ENCODE assay signal across 27 cellular contexts in genomic region chr6:128990349-128990748, GRCh38.
DNase-seq lines count a peak whose midpoint lies in the region; ATAC-seq, FAIRE-seq and TF ChIP-seq lines count a peak whose summit lies in the region.
"Had no signal": no experiment of that assay in that cellular context is flagged by ENCODE, and none has a peak within 500 bp of the region (broad histone marks: within the 10 kb centered on the region; RNA-seq: fewer than 3 reads in every experiment).

No MANE protein-coding gene starts in this region.

- DNase-seq in HuH-7 (ENCODE audit: low spot score) (peak; percentile 5), left kidney (ENCODE audit: low read depth, low spot score) (peak; percentile 26), renal cortical epithelial cell (ENCODE audit: low read depth) (peak; percentile 1), pancreas (no peak)
- no peak for DNase-seq in activated naive CD4-positive, alpha-beta T cell treated with anti-CD3 and anti-CD28 coated beads, Interleukin-2, amount 10 ng/mL, durations not matched to agents 7 days and 5 days
- DNase-seq: 8988T; ACHN; BE2C; C1 segment of cervical spinal cord; CD4-positive, alpha-beta memory T cell; CD4-positive, CD25-positive, alpha-beta regulatory T cell; CD8-positive, alpha-beta memory T cell; COR-L47; DMS 273 treated with DMSO at 0.1 percent for 48 hours; DMS153; DMS53; DMS79; DND-41; EL; GDM1 had no signal

- no peaks in the 10 kb centered on the region for H3K9me3 Mint-ChIP-seq in activated naive CD4-positive, alpha-beta T cell treated with anti-CD3 and anti-CD28 coated beads, Interleukin-2, amount 10 ng/mL, durations not matched to agents 7 days and 5 days
- H3K9me3 Mint-ChIP-seq: CD4-positive, alpha-beta memory T cell; CD8-positive, alpha-beta memory T cell had no signal

- no peak overlapping the region for H3K4me3 ChIP-seq in pancreas
- H3K4me3 ChIP-seq: BLaER1, GM12878 had no signal

- H3K9me3 ChIP-seq in pancreas: no peaks in the 10 kb centered on the region
- H3K9me3 ChIP-seq: BE2C, BLaER1 had no signal

- CTCF ChIA-PET in activated naive CD4-positive, alpha-beta T cell treated with anti-CD3 and anti-CD28 coated beads, Interleukin-2, amount 10 ng/mL, durations not matched to agents 7 days and 5 days (lab: Charles Lee): no interaction called here

- intact Hi-C loops in pancreas (cut with DNase I): no loop called here

- FAIRE-seq in pancreas (lab: Jason Lieb, UNC): no peak
- FAIRE-seq: A204.1, GM12878, GM12892, GM18507 had no signal

- H3K36me3 ChIP-seq in pancreas: no peaks in the 10 kb centered on the region
- H3K36me3 ChIP-seq: BE2C, BLaER1 had no signal

- no peaks in the 10 kb centered on the region for H3K4me1 Mint-ChIP-seq in activated naive CD4-positive, alpha-beta T cell treated with anti-CD3 and anti-CD28 coated beads, Interleukin-2, amount 10 ng/mL, durations not matched to agents 7 days and 5 days
- H3K4me1 Mint-ChIP-seq: CD14-positive monocyte; CD4-positive, alpha-beta memory T cell; CD4-positive, CD25-positive, alpha-beta regulatory T cell; CD8-positive, alpha-beta memory T cell had no signal

- H3K27ac ChIP-seq in pancreas: no peak overlapping the region
- H3K27ac ChIP-seq: BLaER1 had no signal

- TF ChIP-seq CTCF in pancreas (IDR thresholded peaks at IDR 0.05): no peak

- no peaks in the 10 kb centered on the region for H3K27me3 ChIP-seq in pancreas
- H3K27me3 ChIP-seq: BE2C, BLaER1 had no signal

- H3K4me1 ChIP-seq in pancreas: no peaks in the 10 kb centered on the region
- H3K4me1 ChIP-seq: BE2C, BLaER1 had no signal

- ATAC-seq in GM21619 (IDR thresholded peaks at IDR 0.05; ENCODE audit: unreplicated experiment) (no peak), pancreas (no peak)
- ATAC-seq: GM12878 had no signal

- H3K36me3 Mint-ChIP-seq in activated naive CD4-positive, alpha-beta T cell treated with anti-CD3 and anti-CD28 coated beads, Interleukin-2, amount 10 ng/mL, durations not matched to agents 7 days and 5 days: no peaks in the 10 kb centered on the region
- H3K36me3 Mint-ChIP-seq: CD14-positive monocyte; CD4-positive, alpha-beta memory T cell; CD4-positive, CD25-positive, alpha-beta regulatory T cell; CD8-positive, alpha-beta memory T cell had no signal

- no peak overlapping the region for H3K27ac Mint-ChIP-seq in activated naive CD4-positive, alpha-beta T cell treated with anti-CD3 and anti-CD28 coated beads, Interleukin-2, amount 10 ng/mL, durations not matched to agents 7 days and 5 days
- H3K27ac Mint-ChIP-seq: CD14-positive monocyte; CD4-positive, alpha-beta memory T cell; CD4-positive, CD25-positive, alpha-beta regulatory T cell; CD8-positive, alpha-beta memory T cell had no signal

- H3K27me3 Mint-ChIP-seq in activated naive CD4-positive, alpha-beta T cell treated with anti-CD3 and anti-CD28 coated beads, Interleukin-2, amount 10 ng/mL, durations not matched to agents 7 days and 5 days: no peaks in the 10 kb centered on the region
- H3K27me3 Mint-ChIP-seq: CD4-positive, CD25-positive, alpha-beta regulatory T cell; CD8-positive, alpha-beta memory T cell had no signal

- H3K4me3 Mint-ChIP-seq in activated naive CD4-positive, alpha-beta T cell treated with anti-CD3 and anti-CD28 coated beads, Interleukin-2, amount 10 ng/mL, durations not matched to agents 7 days and 5 days: no peak overlapping the region
- H3K4me3 Mint-ChIP-seq: CD14-positive monocyte; CD4-positive, alpha-beta memory T cell; CD4-positive, CD25-positive, alpha-beta regulatory T cell; CD8-positive, alpha-beta memory T cell had no signal

- WGBS in pancreas, 2 donors: 65 to 68% methylated on average over 3 of the region's 3 CpGs

Comparison
In these comparisons a context has a peak if more than half of its experiments do, and no peak if none do; other contexts are left out.
1. DNase-seq: peak in HuH-7 (single experiment), left kidney (single experiment) and renal cortical epithelial cell (single experiment); none in activated naive CD4-positive, alpha-beta T cell treated with anti-CD3 and anti-CD28 coated beads, Interleukin-2, amount 10 ng/mL, durations not matched to agents 7 days and 5 days (single experiment) and pancreas (0 of 6).